Comparison of ENCODE assay signal across 14 cellular contexts in genomic region chr5:155303134-155303533, GRCh38.
"Had no signal": no experiment of that assay in that cellular context is flagged by ENCODE, and none has a peak within 500 bp of the region (broad histone marks: within the 10 kb centered on the region; RNA-seq: fewer than 3 reads in every experiment).

No MANE protein-coding gene starts in this region.

- H3K4me1 ChIP-seq: prostate gland, sigmoid colon had no signal

- H3K9me3 ChIP-seq: prostate gland, sigmoid colon, thoracic aorta had no signal

- H3K27ac ChIP-seq: prostate gland, sigmoid colon, thoracic aorta had no signal

- H3K36me3 ChIP-seq: prostate gland, sigmoid colon, thoracic aorta had no signal

- H3K27me3 ChIP-seq: sigmoid colon had no signal

- ATAC-seq: activated T-cell treated with anti-CD3 and anti-CD28 coated beads, Interleukin-2, amount 50 U/mL, for 4 hours; stimulated activated naive CD8-positive, alpha-beta T cell treated with anti-CD3 and anti-CD28 coated beads, Interleukin-15, amount 100 ng/mL, for 72 hours had no signal

- DNase-seq: activated CD4-positive, alpha-beta T cell treated with anti-CD3 and anti-CD28 coated beads, Interleukin-2, amount 50 U/mL, for 4 hours; activated effector memory CD4-positive, alpha-beta T cell treated with anti-CD3 and anti-CD28 coated beads, Interleukin-2, amount 50 U/mL, for 16 hours; activated naive CD8-positive, alpha-beta T cell treated with anti-CD3 and anti-CD28 coated beads, Interleukin-2, amount 10 ng/mL, durations not matched to agents 7 days and 5 days; activated T-cell treated with anti-CD3 and anti-CD28 coated beads, Interleukin-2, amount 50 U/mL, for 4 hours; endodermal cell; hippocampal formation; kidney glomerular epithelial cell; mesendoderm; nephron progenitor cell; sigmoid colon; stimulated activated CD4-positive, alpha-beta T cell treated with anti-CD3 and anti-CD28 coated beads, Interleukin-12 subunit alpha, Interleukin-12 subunit beta, amount 100 ng/mL, for 4 hours; stimulated activated naive CD8-positive, alpha-beta T cell treated with anti-CD3 and anti-CD28 coated beads, Interleukin-15, amount 100 ng/mL, for 72 hours had no signal

- H3K4me3 ChIP-seq: prostate gland, sigmoid colon, thoracic aorta had no signal
